Comparison of ENCODE assay signal across 15 cellular contexts in the genomic region with DNA sequence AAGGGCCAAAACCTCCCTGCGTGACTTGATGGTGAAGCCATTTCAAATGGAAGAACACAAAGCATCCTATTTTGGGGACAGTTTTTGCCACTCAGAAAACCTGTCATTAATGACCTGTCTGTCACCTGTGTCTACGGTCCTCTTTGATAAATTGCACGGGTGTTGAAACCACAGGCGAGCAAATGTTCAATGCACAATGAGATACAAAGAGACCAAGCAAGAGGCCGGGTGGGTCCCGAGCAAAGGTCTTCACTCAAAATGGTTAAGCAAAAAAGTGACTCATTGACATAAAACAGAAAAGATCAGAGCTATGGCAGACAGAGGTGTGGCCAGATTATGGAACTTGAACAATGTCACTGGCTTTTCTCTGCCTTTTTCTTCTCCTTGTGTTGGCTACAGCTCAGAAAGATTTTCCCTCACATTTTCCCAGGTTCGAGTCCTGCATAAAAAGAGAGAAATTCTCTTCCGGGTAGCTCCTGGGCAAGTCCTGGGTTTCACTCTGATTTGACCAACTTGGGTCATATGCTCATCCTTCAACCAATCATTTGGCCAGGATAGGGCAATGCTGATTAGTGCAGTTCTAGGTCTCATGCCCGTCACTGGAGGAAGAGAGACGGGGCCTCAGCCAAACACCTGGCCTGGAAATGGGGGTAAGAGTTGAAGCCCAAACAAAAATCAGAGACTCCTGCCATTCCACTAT.
A peak's percentile ranks its signal among the peaks of the same experiment; 100 is the strongest.
DNase-seq lines count a peak whose midpoint lies in the region; ATAC-seq, FAIRE-seq and TF ChIP-seq lines count a peak whose summit lies in the region.
"Had no signal": no experiment of that assay in that cellular context is flagged by ENCODE, and none has a peak within 500 bp of the region (broad histone marks: within the 10 kb centered on the region; RNA-seq: fewer than 3 reads in every experiment).

No MANE protein-coding gene starts in this region.

- DNase-seq in HepG2 (ENCODE audit: low spot score), result peak; percentile 92
- no peak for DNase-seq in right lobe of liver
- DNase-seq in hepatocyte (ENCODE audit: low spot score), result peak; percentile 41
- peak; percentile 78 for DNase-seq in small intestine
- DNase-seq in WERI-Rb-1, result no peak
- DNase-seq: CD8-positive, alpha-beta T cell; DMS 273 treated with DMSO at 0.1 percent for 48 hours; DMS53; DND-41; EL; H9 had no signal

- no peak overlapping the region for H3K9ac ChIP-seq in HepG2 (ENCODE audit: insufficient read depth, low read depth, low read length)
- H3K9ac ChIP-seq: BLaER1 treated with 17β-estradiol and CSF1 and Interleukin-3, amounts not matched to agents 10 nM and 100 nM had no signal

- TF ChIP-seq CTCF in HepG2 (CRISPR knock-in tag; IDR thresholded peaks at IDR 0.05), result no peak
- no peak for TF ChIP-seq CTCF in right lobe of liver (IDR thresholded peaks at IDR 0.05)
- TF ChIP-seq CTCF in hepatocyte (IDR thresholded peaks at IDR 0.05; ENCODE audit: poor library complexity), result no peak
- no peak for TF ChIP-seq CTCF in WERI-Rb-1 (IDR thresholded peaks at IDR 0.05; ENCODE audit: low read depth, low read length)

- TF ChIP-seq POLR2A in HepG2 (IDR thresholded peaks at IDR 0.05; ENCODE audit: insufficient read depth in 1 of 2, low read depth in 2 of 2, low read length in 2 of 2) (no peak), right lobe of liver (IDR thresholded peaks at IDR 0.05) (no peak)

- intact Hi-C loops in HepG2 (cut with micrococcal nuclease; ENCODE audit: unreplicated experiment), result loop anchor here (1.0 kb wide), 1 partner anchor 12 kb away; no protein-coding TSS in a partner anchor
- intact Hi-C loops in right lobe of liver (cut with DNase I), result no loop called here

- BruUV-seq in HepG2 (replicated peaks; lab: Mats Ljungman, UMichigan), result no TSS peak

- H2AFZ ChIP-seq in HepG2 (ENCODE audit: low read length) (peak overlapping the region; percentile 5), hepatocyte (no peak overlapping the region)

- H3K4me1 ChIP-seq in HepG2 (ENCODE audit: insufficient read depth, low read length) (peaks cover 55% of the 10 kb centered on the region), right lobe of liver (no peaks in the 10 kb centered on the region), hepatocyte (ENCODE audit: insufficient read depth) (peaks cover 9% of the 10 kb centered on the region), small intestine (ENCODE audit: control insufficient read depth in 2 of 2, insufficient read depth in 1 of 2, low read depth in 1 of 2, low read length in 1 of 2) (peaks cover 0 to 6% of the 10 kb centered on the region in 2 donors)
- H3K4me1 ChIP-seq: BLaER1 treated with 17β-estradiol and CSF1 and Interleukin-3, amounts not matched to agents 10 nM and 100 nM had no signal

- H3K27ac ChIP-seq in HepG2 (ENCODE audit: extremely low read length, insufficient read depth, low read length) (peak overlapping the region; percentile 31), right lobe of liver (no peak overlapping the region), hepatocyte (peak overlapping the region; percentile 82), small intestine (ENCODE audit: low read depth in 1 of 2, low read length in 1 of 2) (peak overlapping the region in 1 of 2 donors; percentile 19), WERI-Rb-1 (no peak overlapping the region)
- H3K27ac ChIP-seq: BLaER1 treated with 17β-estradiol and CSF1 and Interleukin-3, amounts not matched to agents 10 nM and 100 nM had no signal

- in situ Hi-C loops in HepG2 (cut with HindIII; ENCODE audit: extremely low pct_ligation_motif_present, low pct_unique_long_range_greater_than_20kb), result no loop called here

- H4K20me1 ChIP-seq in HepG2 (ENCODE audit: insufficient read depth, low read length) (no peaks in the 10 kb centered on the region), hepatocyte (ENCODE audit: insufficient read depth, poor library complexity, severe bottlenecking) (no peaks in the 10 kb centered on the region)
- H4K20me1 ChIP-seq: BLaER1 treated with 17β-estradiol and CSF1 and Interleukin-3, amounts not matched to agents 10 nM and 100 nM had no signal

- H3K9me3 ChIP-seq in HepG2 (ENCODE audit: low read length) (peaks cover 8% of the 10 kb centered on the region; the same call in 1 of the 2 replicates), right lobe of liver (peaks cover 0 to 4% (median 0%) of the 10 kb centered on the region in 4 donors), hepatocyte (ENCODE audit: low read depth) (no peaks in the 10 kb centered on the region), small intestine (ENCODE audit: control insufficient read depth, low read depth) (no peaks in the 10 kb centered on the region), WERI-Rb-1 (ENCODE audit: severe bottlenecking) (no peaks in the 10 kb centered on the region)

- POLR2A ChIA-PET in HepG2 (lab: Yijun Ruan, JAX), result no interaction called here

- peak overlapping the region in 2 of 3 experiments; percentile 6 to 18; a peak in 2 of 6 replicates for H3K4me3 ChIP-seq in HepG2 (replicated peaks in 1 of 3; ENCODE audit: insufficient read depth in 1 of 3, low read depth in 2 of 3, low read length in 3 of 3)
- no peak overlapping the region for H3K4me3 ChIP-seq in right lobe of liver
- H3K4me3 ChIP-seq in hepatocyte, result no peak overlapping the region
- no peak overlapping the region for H3K4me3 ChIP-seq in small intestine (ENCODE audit: low read depth in 1 of 2, low read length in 2 of 2)
- H3K4me3 ChIP-seq in WERI-Rb-1 (ENCODE audit: low read depth, low read length), result no peak overlapping the region
- H3K4me3 ChIP-seq: BLaER1 treated with 17β-estradiol and CSF1 and Interleukin-3, amounts not matched to agents 10 nM and 100 nM; GM12878 had no signal

- no peaks in the 10 kb centered on the region for H3K79me2 ChIP-seq in HepG2 (ENCODE audit: insufficient read depth, low read length)
- no peaks in the 10 kb centered on the region for H3K79me2 ChIP-seq in hepatocyte

- CTCF ChIA-PET in HepG2 (lab: Yijun Ruan, JAX; ENCODE audit: low intra/inter-chr PET ratio, low total read pairs), result no interaction called here

- H3K27me3 ChIP-seq in HepG2 (ENCODE audit: control insufficient read depth in 1 of 2, insufficient read depth in 2 of 2, low read length in 2 of 2), result no peaks in the 10 kb centered on the region
- no peaks in the 10 kb centered on the region for H3K27me3 ChIP-seq in right lobe of liver
- H3K27me3 ChIP-seq in hepatocyte, result no peaks in the 10 kb centered on the region
- no peaks in the 10 kb centered on the region for H3K27me3 ChIP-seq in small intestine (ENCODE audit: control insufficient read depth in 2 of 2, insufficient read depth in 2 of 2, low read length in 2 of 2)
- no peaks in the 10 kb centered on the region for H3K27me3 ChIP-seq in WERI-Rb-1 (ENCODE audit: insufficient read depth, low read depth, severe bottlenecking)
- H3K27me3 ChIP-seq: BLaER1 treated with 17β-estradiol and CSF1 and Interleukin-3, amounts not matched to agents 10 nM and 100 nM had no signal

- ATAC-seq in HepG2 (peak; percentile 86), right lobe of liver (no peak), GM21526 (IDR thresholded peaks at IDR 0.05; ENCODE audit: low FRiP score, unreplicated experiment) (no peak)
- ATAC-seq: CD8-positive, alpha-beta T cell; GM12878 had no signal

- TF ChIP-seq RAD21 in HepG2 (CRISPR knock-in tag; IDR thresholded peaks at IDR 0.05), result no peak

- TF ChIP-seq EP300 in HepG2 (IDR thresholded peaks at IDR 0.05; ENCODE audit: low read depth in 2 of 2, low read length in 2 of 2) (peak in 1 of 2 experiments; percentile 89; a peak in 2 of 4 replicates), HepG2 (CRISPR knock-in tag; IDR thresholded peaks at IDR 0.05; ENCODE audit: borderline replicate concordance) (no peak)

- 21% methylated on average over 10 of the region's 10 CpGs for WGBS in HepG2 (ENCODE audit: low lambda C conversion rate)
- WGBS in right lobe of liver (ENCODE audit: insufficient coverage, low coverage, low lambda C conversion rate, missing lambda C conversion rate), result 76% methylated on average over 10 of the region's 10 CpGs
- WGBS in hepatocyte (ENCODE audit: low lambda C conversion rate, missing lambda C conversion rate), result 74% methylated on average over 10 of the region's 10 CpGs
- 42 to 70% (median 61%) methylated on average over 10 of the region's 10 CpGs for WGBS in small intestine, 3 donors

- H3K9me2 ChIP-seq in hepatocyte (replicated peaks; ENCODE audit: insufficient read depth), result no peaks in the 10 kb centered on the region

- FAIRE-seq in HepG2 (lab: Jason Lieb, UNC), result peak; percentile 97
- no peak for FAIRE-seq in small intestine (lab: Jason Lieb, UNC)
- FAIRE-seq: GM12878, H1 had no signal

- no peaks in the 10 kb centered on the region for H3K36me3 ChIP-seq in HepG2 (replicated peaks in 1 of 2; ENCODE audit: control insufficient read depth in 1 of 2, insufficient read depth in 2 of 2, low read length in 2 of 2)
- no peaks in the 10 kb centered on the region for H3K36me3 ChIP-seq in right lobe of liver
- H3K36me3 ChIP-seq in hepatocyte (replicated peaks; ENCODE audit: insufficient read depth, low read depth), result no peaks in the 10 kb centered on the region
- H3K36me3 ChIP-seq in small intestine (ENCODE audit: control insufficient read depth in 2 of 2, insufficient read depth in 2 of 2, low read length in 2 of 2), result no peaks in the 10 kb centered on the region
- H3K36me3 ChIP-seq in WERI-Rb-1, result no peaks in the 10 kb centered on the region
- H3K36me3 ChIP-seq: BLaER1 treated with 17β-estradiol and CSF1 and Interleukin-3, amounts not matched to agents 10 nM and 100 nM had no signal

- H3K4me2 ChIP-seq in HepG2 (ENCODE audit: low read depth, low read length) (peak overlapping the region; percentile 54), hepatocyte (peak overlapping the region; percentile 40)
- H3K4me2 ChIP-seq: BLaER1 treated with 17β-estradiol and CSF1 and Interleukin-3, amounts not matched to agents 10 nM and 100 nM had no signal

TF ChIP-seq in HepG2, 621 proteins besides CTCF, POLR2A, EP300 and RAD21 (continues in another document):
- TF ChIP-seq, protein P1, sequence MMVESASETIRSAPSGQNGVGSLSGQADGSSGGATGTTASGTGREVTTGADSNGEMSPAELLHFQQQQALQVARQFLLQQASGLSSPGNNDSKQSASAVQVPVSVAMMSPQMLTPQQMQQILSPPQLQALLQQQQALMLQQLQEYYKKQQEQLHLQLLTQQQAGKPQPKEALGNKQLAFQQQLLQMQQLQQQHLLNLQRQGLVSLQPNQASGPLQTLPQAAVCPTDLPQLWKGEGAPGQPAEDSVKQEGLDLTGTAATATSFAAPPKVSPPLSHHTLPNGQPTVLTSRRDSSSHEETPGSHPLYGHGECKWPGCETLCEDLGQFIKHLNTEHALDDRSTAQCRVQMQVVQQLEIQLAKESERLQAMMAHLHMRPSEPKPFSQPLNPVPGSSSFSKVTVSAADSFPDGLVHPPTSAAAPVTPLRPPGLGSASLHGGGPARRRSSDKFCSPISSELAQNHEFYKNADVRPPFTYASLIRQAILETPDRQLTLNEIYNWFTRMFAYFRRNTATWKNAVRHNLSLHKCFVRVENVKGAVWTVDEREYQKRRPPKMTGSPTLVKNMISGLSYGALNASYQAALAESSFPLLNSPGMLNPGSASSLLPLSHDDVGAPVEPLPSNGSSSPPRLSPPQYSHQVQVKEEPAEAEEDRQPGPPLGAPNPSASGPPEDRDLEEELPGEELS (CRISPR knock-in tag; IDR thresholded peaks at IDR 0.05), result no peak
- no peak for TF ChIP-seq RXRB (CRISPR knock-in tag; IDR thresholded peaks at IDR 0.05; ENCODE audit: borderline replicate concordance)
- TF ChIP-seq ERF (CRISPR knock-in tag; IDR thresholded peaks at IDR 0.05), result no peak
- no peak for TF ChIP-seq ZNF468 (CRISPR knock-in tag; IDR thresholded peaks at IDR 0.05)
- no peak for TF ChIP-seq SP2 (CRISPR knock-in tag; IDR thresholded peaks at IDR 0.05)

Comparison
In these comparisons a context has a peak if more than half of its experiments do, and no peak if none do; other contexts are left out.
1. DNase-seq: peak in HepG2 (single experiment), hepatocyte (single experiment) and small intestine (single experiment); none in right lobe of liver (0 of 3) and WERI-Rb-1 (single experiment).
2. H3K27ac ChIP-seq: peak in HepG2 (single experiment) and hepatocyte (single experiment); none in right lobe of liver (0 of 3) and WERI-Rb-1 (single experiment).
3. H3K4me3 ChIP-seq: peak in HepG2 (2 of 3); none in right lobe of liver (0 of 3), hepatocyte (single experiment), small intestine (0 of 2) and WERI-Rb-1 (single experiment).